In genomic region chr5:133111299-133111698, GRCh38 we compare ENCODE assay signal across 8 cellular contexts. TPM values are rescaled to one million over a fixed set of nuclear protein-coding genes. Genes with fewer than 3 reads are reported as not detected.
DNase-seq lines count a peak whose midpoint lies in the region; ATAC-seq and TF ChIP-seq lines count a peak whose summit lies in the region.

No MANE protein-coding gene starts in this region.

- no peaks in the 10 kb centered on the region for H3K36me3 ChIP-seq in heart left ventricle
- H3K36me3 ChIP-seq in psoas muscle (ENCODE audit: insufficient read depth in 1 of 2, low read depth in 1 of 2) = no peaks in the 10 kb centered on the region
- H3K36me3 ChIP-seq in aorta (ENCODE audit: control insufficient read depth in 1 of 2, insufficient read depth in 2 of 2, low read length in 1 of 2) = no peaks in the 10 kb centered on the region

- TF ChIP-seq CTCF in AG09319 (IDR thresholded peaks at IDR 0.05; ENCODE audit: low read depth, low read length) = peak; percentile 96
- TF ChIP-seq CTCF in heart left ventricle (IDR thresholded peaks at IDR 0.05) = peak; percentile 81 to 92 (median 88)
- TF ChIP-seq CTCF in psoas muscle (IDR thresholded peaks at IDR 0.05) = peak; percentile 91

- ATAC-seq in heart left ventricle (peak; percentile 39 to 80 (median 70)), psoas muscle (peak; percentile 80 to 88 (median 82)), aorta (ENCODE audit: low FRiP score) (peak; percentile 90)

- no peak overlapping the region for H3K27ac ChIP-seq in heart left ventricle
- no peak overlapping the region for H3K27ac ChIP-seq in psoas muscle
- H3K27ac ChIP-seq in aorta (ENCODE audit: low read depth in 1 of 2, low read length in 2 of 2) = no peak overlapping the region

- H3K9me3 ChIP-seq in heart left ventricle (no peaks in the 10 kb centered on the region), psoas muscle (no peaks in the 10 kb centered on the region), aorta (ENCODE audit: control insufficient read depth, low read length) (no peaks in the 10 kb centered on the region)

- H3K4me3 ChIP-seq in heart left ventricle (no peak overlapping the region), psoas muscle (no peak overlapping the region), aorta (ENCODE audit: low read length in 2 of 2) (no peak overlapping the region)

- H3K4me1 ChIP-seq in heart left ventricle (peaks cover 0 to 8% (median 0%) of the 10 kb centered on the region in 12 donors), psoas muscle (peaks cover 20% of the 10 kb centered on the region), aorta (ENCODE audit: control insufficient read depth in 1 of 2, insufficient read depth in 2 of 2, low read length in 2 of 2) (no peaks in the 10 kb centered on the region)

- DNase-seq in AG09319 (ENCODE audit: extremely low read depth, low read depth) (peak; percentile 66), GM19238 (ENCODE audit: insufficient read length, low spot score) (peak; percentile 71), NCI-H1092 treated with DMSO at 0.1 percent for 48 hours (lab: John Stamatoyannopoulos, UW) (peak; percentile 40), T follicular helper cell (ENCODE audit: low read depth) (peak; percentile 67), heart left ventricle (peak; percentile 75 to 90 (median 79)), psoas muscle (peak; percentile 85 to 93), aorta (peak; percentile 90 to 97)
- peak; percentile 60 for DNase-seq in activated naive CD8-positive, alpha-beta T cell treated with anti-CD3 and anti-CD28 coated beads, Interleukin-2, amount 50 U/mL, for 16 hours (ENCODE audit: low read depth, low spot score)

- H3K27me3 ChIP-seq in heart left ventricle (no peaks in the 10 kb centered on the region), psoas muscle (ENCODE audit: insufficient read depth in 3 of 3, low read length in 2 of 3) (no peaks in the 10 kb centered on the region), aorta (ENCODE audit: control insufficient read depth in 1 of 2, insufficient read depth in 2 of 2, low read length in 1 of 2) (no peaks in the 10 kb centered on the region)

- WGBS in heart left ventricle, 4 donors = 0 to 2% (median 1%) methylated on average over 9 of the region's 9 CpGs
- WGBS in psoas muscle, 3 donors = 1 to 5% (median 1%) methylated on average over 9 of the region's 9 CpGs
- WGBS in aorta, 2 donors = 0 to 1% methylated on average over 9 of the region's 9 CpGs

- TF ChIP-seq POLR2A in heart left ventricle (IDR thresholded peaks at IDR 0.05) = no peak

- intact Hi-C loops in heart left ventricle (cut with DNase I) (loop anchor here (1.0 to 10.0 kb wide), 15 partner anchors 136 to 834 kb away; partner anchors contain the start of gene FSTL4 (in 2 of the 10)), psoas muscle (cut with DNase I) (loop anchor here (1.0 to 10.0 kb wide), 8 partner anchors 138 to 831 kb away; partner anchors contain the start of gene FSTL4 (in 1 of the 2)), aorta (cut with DNase I) (loop anchor here (5.0 to 10.0 kb wide), 5 partner anchors 141 to 1034 kb away; no protein-coding TSS in a partner anchor)

RNA-seq across cellular contexts. Expression of gene HSPA4, which starts 59.5 kb away (rescaled TPM):
- total RNA-seq in heart left ventricle (100 to 1,000 TPM in 4 of 9 donors, 10 to 100 TPM in 5; 57.5 to 132 (median 98.5) TPM), psoas muscle (100 to 1,000 TPM; 108 to 154 (median 130) TPM), aorta (100 to 1,000 TPM in 1 of 2 donors, 10 to 100 TPM in 1; 56.1 to 135 TPM)
- polyA plus RNA-seq in heart left ventricle (100 to 1,000 TPM in 1 of 2 donors, 10 to 100 TPM in 1; 62.0 to 105 TPM), psoas muscle (10 to 100 TPM; 41.2 to 86.8 (median 50.6) TPM), aorta (10 to 100 TPM; 51.3 to 54.0 TPM)

Comparison
In these comparisons a context has a peak if more than half of its experiments do, and no peak if none do; other contexts are left out.
1. DNase-seq: peak in every context shown above with its lines; median percentile 94 in aorta; 89 in psoas muscle; 79 in heart left ventricle; 71 in GM19238; 67 in T follicular helper cell; 66 in AG09319; 60 in activated naive CD8-positive, alpha-beta T cell treated with anti-CD3 and anti-CD28 coated beads, Interleukin-2, amount 50 U/mL, for 16 hours; 40 in NCI-H1092 treated with DMSO at 0.1 percent for 48 hours.